9 cellular contexts compared by ENCODE assay signal in the genomic region with DNA sequence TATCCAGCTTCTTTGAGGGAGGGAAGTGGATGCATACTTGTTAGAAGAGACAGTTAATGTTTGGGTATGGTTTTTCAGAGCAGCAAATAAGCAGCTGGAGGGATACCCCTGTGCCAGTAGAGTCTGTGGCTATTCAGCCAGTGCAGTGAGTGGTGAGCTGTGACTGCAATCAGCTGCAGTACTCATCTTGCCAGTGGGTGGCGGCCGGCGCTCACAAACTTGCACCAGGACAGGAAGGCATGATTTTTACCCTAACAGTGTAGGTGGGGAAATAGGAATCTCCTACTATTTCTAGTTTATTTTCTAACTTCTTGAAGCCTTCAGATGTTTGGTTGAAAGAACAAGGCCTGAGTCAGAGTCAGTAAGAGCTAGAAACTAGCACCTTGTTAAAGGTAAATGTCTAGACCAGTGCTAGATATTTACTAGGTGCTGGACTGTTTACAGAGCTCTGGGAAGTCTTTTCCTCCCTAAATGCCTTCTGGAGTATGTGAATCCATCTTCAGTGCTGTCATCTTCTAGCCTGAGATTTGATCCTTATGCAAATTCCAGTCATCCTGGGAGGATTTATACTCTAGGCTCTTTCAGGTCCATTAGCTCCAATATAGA. TPM values are rescaled to one million over a fixed set of nuclear protein-coding genes. Genes with fewer than 3 reads are reported as not detected.
DNase-seq lines count a peak whose midpoint lies in the region; ATAC-seq, FAIRE-seq and TF ChIP-seq lines count a peak whose summit lies in the region.
"Had no signal": no experiment of that assay in that cellular context is flagged by ENCODE, and none has a peak within 500 bp of the region (broad histone marks: within the 10 kb centered on the region; RNA-seq: fewer than 3 reads in every experiment).

No MANE protein-coding gene starts in this region.

- H3K27me3 ChIP-seq in suprapubic skin: no peaks in the 10 kb centered on the region

- H3K27ac ChIP-seq in suprapubic skin: no peak overlapping the region

- no peak overlapping the region for H3K27ac Mint-ChIP-seq in natural killer cell

- H3K27me3 Mint-ChIP-seq in natural killer cell (ENCODE audit: low read depth in 2 of 2): peaks cover 16 to 17% of the 10 kb centered on the region in 2 donors

- H3K4me3 Mint-ChIP-seq in natural killer cell: no peak overlapping the region
- H3K4me3 Mint-ChIP-seq: IgD-negative memory B cell had no signal

- intact Hi-C loops in natural killer cell (cut with micrococcal nuclease): loop anchor here (10.0 kb wide), 2 partner anchors 590 to 760 kb away; no protein-coding TSS in a partner anchor

- no peaks in the 10 kb centered on the region for H3K9me3 Mint-ChIP-seq in natural killer cell
- H3K9me3 Mint-ChIP-seq: IgD-negative memory B cell had no signal

- 8% methylated on average over 3 of the region's 3 CpGs for WGBS in suprapubic skin

- H3K4me3 ChIP-seq in AG04449 (ENCODE audit: low read depth, low read length) (no peak overlapping the region), suprapubic skin (no peak overlapping the region)

- ATAC-seq in HG02885 (IDR thresholded peaks at IDR 0.05; ENCODE audit: poor library complexity, unreplicated experiment) (peak; percentile 90), natural killer cell (peak; percentile 59 to 75 (median 74))

- H3K4me1 ChIP-seq in suprapubic skin: peaks cover 8% of the 10 kb centered on the region

- CTCF ChIA-PET in AG04449 (lab: Yijun Ruan, JAX): interaction anchor here (0.6 to 17.1 kb wide), 48 partner anchors 10 to 757 kb away, joined by 3 to 808 read pairs (median 4); a partner anchor contains a TSS

- no peak for TF ChIP-seq EP300 in suprapubic skin (IDR thresholded peaks at IDR 0.05)

- H3K36me3 ChIP-seq in suprapubic skin: no peaks in the 10 kb centered on the region

- H3K36me3 Mint-ChIP-seq in natural killer cell: no peaks in the 10 kb centered on the region
- H3K36me3 Mint-ChIP-seq: IgD-negative memory B cell had no signal

- no peaks in the 10 kb centered on the region for H3K9me3 ChIP-seq in suprapubic skin

- DNase-seq in AG04449 (ENCODE audit: low read depth, low spot score): no peak
- no peak for DNase-seq in GM12892 (ENCODE audit: insufficient read length)
- DNase-seq in NCI-H82 treated with DMSO at 0.1 percent for 48 hours (lab: John Stamatoyannopoulos, UW; ENCODE audit: unreplicated experiment): peak; percentile 15
- DNase-seq in activated CD8-positive, alpha-beta memory T cell treated with anti-CD3 and anti-CD28 coated beads, Interleukin-2, amount 50 U/mL, for 1 hour (ENCODE audit: extremely low read depth): peak; percentile 2
- peak; percentile 36 to 64 for DNase-seq in erythroblast (lab: John Stamatoyannopoulos, UW)
- peak; percentile 22 for DNase-seq in natural killer cell
- DNase-seq in suprapubic skin (ENCODE audit: low spot score in 2 of 2): peak; percentile 80 to 89

- no peak for TF ChIP-seq POLR2A in GM12892 (IDR thresholded peaks at IDR 0.05; ENCODE audit: low read depth, low read length)
- TF ChIP-seq POLR2A in erythroblast (IDR thresholded peaks at IDR 0.05; ENCODE audit: low read length): no peak
- no peak for TF ChIP-seq POLR2A in suprapubic skin (IDR thresholded peaks at IDR 0.05)

- POLR2A ChIA-PET in AG04449 (lab: Yijun Ruan, JAX): no interaction called here

- no peaks in the 10 kb centered on the region for H3K4me1 Mint-ChIP-seq in natural killer cell

- peak; percentile 83 for FAIRE-seq in GM12892 (lab: Jason Lieb, UNC)

- TF ChIP-seq CTCF in AG04449 (IDR thresholded peaks at IDR 0.05; ENCODE audit: insufficient read depth, low read length, missing control alignments): peak; percentile 95
- peak; percentile 47 for TF ChIP-seq CTCF in natural killer cell (IDR thresholded peaks at IDR 0.05)
- peak; percentile 66 to 90 for TF ChIP-seq CTCF in suprapubic skin (IDR thresholded peaks at IDR 0.05)

RNA-seq across cellular contexts. Expression of a gene that starts 23.6 kb away (rescaled TPM):
- polyA plus RNA-seq in GM12892 (2012; ENCODE audit: missing spikeins): not detected
- not detected for total RNA-seq in natural killer cell
- 10 to 100 TPM in 3 of 4 donors, 1 to 10 TPM in 1; 6.9 to 24.5 (median 16.5) TPM for total RNA-seq in suprapubic skin
- polyA plus RNA-seq: IgD-negative memory B cell had no signal

Comparison
In these comparisons a context has a peak if more than half of its experiments do, and no peak if none do; other contexts are left out.
1. DNase-seq: peak in NCI-H82 treated with DMSO at 0.1 percent for 48 hours (single experiment), activated CD8-positive, alpha-beta memory T cell treated with anti-CD3 and anti-CD28 coated beads, Interleukin-2, amount 50 U/mL, for 1 hour (single experiment), erythroblast (2 of 2), natural killer cell (single experiment) and suprapubic skin (2 of 2); none in AG04449 (single experiment) and GM12892 (single experiment).
2. RNA of a gene that starts 23.6 kb away (total RNA-seq): 6.9 to 24.5 TPM in suprapubic skin; not detected in natural killer cell; every median in the first group is over 4 times any median in the second.
3. Peak in every context shown above with its lines, with median percentiles within 50 percentile points of each other: CTCF ChIP-seq.